ENCODE assay signal across 14 cellular contexts in genomic region chr1:28129150-28129549, GRCh38. TPM values are rescaled to one million over a fixed set of nuclear protein-coding genes. Genes with fewer than 3 reads are reported as not detected.
A peak's percentile ranks its signal among the peaks of the same experiment; 100 is the strongest.
DNase-seq lines count a peak whose midpoint lies in the region; ATAC-seq and TF ChIP-seq lines count a peak whose summit lies in the region.
"Had no signal": no experiment of that assay in that cellular context is flagged by ENCODE, and none has a peak within 500 bp of the region (broad histone marks: within the 10 kb centered on the region; RNA-seq: fewer than 3 reads in every experiment).

No MANE protein-coding gene starts in this region.

- H3K36me3 ChIP-seq in RWPE2 (ENCODE audit: low read depth) (no peaks in the 10 kb centered on the region), mucosa of descending colon (ENCODE audit: low read depth) (no peaks in the 10 kb centered on the region)
- H3K36me3 ChIP-seq: colonic mucosa had no signal

- intact Hi-C loops in mucosa of descending colon (cut with DNase I, micrococcal nuclease), result no loop called here

- no peaks in the 10 kb centered on the region for H3K27me3 ChIP-seq in RWPE2 (ENCODE audit: insufficient read depth, poor library complexity, severe bottlenecking)
- H3K27me3 ChIP-seq: colonic mucosa had no signal

- H3K27ac ChIP-seq in RWPE2 (ENCODE audit: poor library complexity, severe bottlenecking), result peak overlapping the region; percentile 44
- H3K27ac ChIP-seq: colonic mucosa had no signal

- H3K9me3 ChIP-seq in RWPE2 (ENCODE audit: severe bottlenecking) (no peaks in the 10 kb centered on the region), mucosa of descending colon (no peaks in the 10 kb centered on the region)
- H3K9me3 ChIP-seq: colonic mucosa had no signal

- no peak for TF ChIP-seq CTCF in RWPE2 (IDR thresholded peaks at IDR 0.05; ENCODE audit: poor library complexity, severe bottlenecking)
- TF ChIP-seq CTCF in epithelial cell of proximal tubule (conservative IDR thresholded peaks at IDR 0.05; ENCODE audit: low read depth, low read length), result no peak
- no peak for TF ChIP-seq CTCF in mucosa of descending colon (IDR thresholded peaks at IDR 0.05)

- H3K4me3 ChIP-seq in RWPE2 (ENCODE audit: severe bottlenecking) (no peak overlapping the region), epithelial cell of proximal tubule (ENCODE audit: low read depth, low read length) (no peak overlapping the region), mucosa of descending colon (no peak overlapping the region)
- H3K4me3 ChIP-seq: colonic mucosa, GM12878 had no signal

- peak; percentile 98 for ATAC-seq in RWPE2 (ENCODE audit: low read depth)
- peak; percentile 34 for ATAC-seq in mucosa of descending colon
- ATAC-seq in GM18909 (IDR thresholded peaks at IDR 0.05; ENCODE audit: poor library complexity, unreplicated experiment), result no peak
- ATAC-seq: activated CD4-positive, CD25-positive, alpha-beta regulatory T cell treated with anti-CD3 and anti-CD28 coated beads, Interleukin-2, amount 50 U/mL, for 24 hours; GM12878 had no signal

- DNase-seq in GM03348 (ENCODE audit: low spot score) (peak; percentile 48), RWPE2 (ENCODE audit: low spot score) (peak; percentile 76), epithelial cell of proximal tubule (ENCODE audit: low read depth) (peak; percentile 92), mucosa of descending colon (no peak), NCI-H524 treated with DMSO at 0.1 percent for 48 hours (lab: John Stamatoyannopoulos, UW) (no peak), NCI-H1694 treated with DMSO at 0.1 percent for 48 hours (lab: John Stamatoyannopoulos, UW) (no peak)
- DNase-seq in stimulated activated CD4-positive, alpha-beta T cell treated with anti-CD3 and anti-CD28 coated beads, Interleukin-4, amount 100 ng/mL, for 1 hour, result no peak
- DNase-seq: colonic mucosa; hippocampal formation; NCI-H510A treated with DMSO at 0.1 percent for 48 hours; stimulated activated CD4-positive, alpha-beta T cell treated with anti-CD3 and anti-CD28 coated beads, Interleukin-4, amount 100 ng/mL, for 24 hours had no signal

- H3K4me1 ChIP-seq in RWPE2 (ENCODE audit: insufficient read depth, poor library complexity, severe bottlenecking), result peaks cover 10% of the 10 kb centered on the region
- H3K4me1 ChIP-seq in mucosa of descending colon (ENCODE audit: low read depth), result no peaks in the 10 kb centered on the region
- H3K4me1 ChIP-seq: colonic mucosa had no signal

RNA-seq across cellular contexts. Expression of gene EYA3, which starts 40.7 kb away (rescaled TPM):
- total RNA-seq in epithelial cell of proximal tubule, result 18.1 and 22.2 TPM in 2 replicates
- total RNA-seq in mucosa of descending colon, result 10 to 100 TPM; 19.2 to 22.8 (median 19.9) TPM

RNA-seq across cellular contexts. Expression of gene PTAFR, which starts 47.3 kb away (rescaled TPM):
- total RNA-seq in epithelial cell of proximal tubule (2.7 and 4.9 TPM in 2 replicates), mucosa of descending colon (1 to 10 TPM; 2.4 to 4.8 (median 4.0) TPM)

Comparison
In these comparisons a context has a peak if more than half of its experiments do, and no peak if none do; other contexts are left out.
1. DNase-seq: peak in GM03348 (single experiment), RWPE2 (single experiment) and epithelial cell of proximal tubule (single experiment); none in mucosa of descending colon (0 of 3), NCI-H524 treated with DMSO at 0.1 percent for 48 hours (single experiment), NCI-H1694 treated with DMSO at 0.1 percent for 48 hours (single experiment) and stimulated activated CD4-positive, alpha-beta T cell treated with anti-CD3 and anti-CD28 coated beads, Interleukin-4, amount 100 ng/mL, for 1 hour (single experiment).